In the genomic region with DNA sequence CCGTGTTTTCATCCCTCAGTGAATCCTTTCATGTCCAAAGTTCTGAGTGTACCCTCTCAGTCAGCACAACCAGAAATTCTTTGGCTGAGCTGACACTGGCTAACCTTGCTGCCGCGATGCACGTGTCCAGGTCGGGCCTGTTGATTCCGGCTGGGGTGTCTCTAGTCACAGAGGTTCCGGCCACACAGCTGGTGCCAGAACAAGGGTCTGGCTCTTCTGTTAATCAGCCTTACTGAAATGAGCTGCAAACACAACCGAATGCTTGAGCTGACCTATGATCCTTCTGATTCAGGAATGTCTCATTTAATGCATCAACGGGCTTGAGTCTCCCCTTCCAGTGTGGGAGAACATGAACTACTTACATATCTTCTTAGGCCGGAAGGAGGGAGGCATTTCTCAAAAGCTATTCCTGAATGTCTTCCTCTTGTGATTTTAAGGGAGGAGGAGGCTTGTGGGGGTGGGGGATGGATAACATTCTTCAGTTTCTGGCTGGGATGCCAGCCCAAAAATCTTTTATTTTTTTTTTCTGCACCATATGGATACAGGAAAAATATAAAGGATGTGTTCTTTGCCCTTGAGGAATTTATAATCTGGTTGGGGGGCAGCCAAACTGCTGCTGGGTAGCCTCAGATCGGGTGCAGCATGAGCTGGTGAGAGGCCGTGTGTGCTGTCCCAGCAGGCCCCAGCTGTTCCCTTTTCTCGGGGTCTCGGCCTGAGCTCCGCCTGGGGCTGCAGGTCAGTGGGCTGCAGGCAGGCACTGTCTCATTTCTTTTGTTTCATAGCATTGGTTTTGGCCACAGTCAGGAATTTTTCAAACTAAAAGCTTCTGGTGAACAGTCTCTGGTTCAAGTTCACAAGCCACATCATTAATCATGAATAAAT, we compare ENCODE assay signal across 1 cellular context.
A peak's percentile ranks its signal among the peaks of the same experiment; 100 is the strongest.
TF ChIP-seq lines count a peak whose summit lies in the region.

No MANE protein-coding gene starts in this region.

TF ChIP-seq in liver, 16 proteins besides CTCF, POLR2A, EP300 and RAD21 (continued from another document):
- TF ChIP-seq, protein P1, sequence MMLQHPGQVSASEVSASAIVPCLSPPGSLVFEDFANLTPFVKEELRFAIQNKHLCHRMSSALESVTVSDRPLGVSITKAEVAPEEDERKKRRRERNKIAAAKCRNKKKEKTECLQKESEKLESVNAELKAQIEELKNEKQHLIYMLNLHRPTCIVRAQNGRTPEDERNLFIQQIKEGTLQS (IDR thresholded peaks at IDR 0.05) = no peak
- TF ChIP-seq TAF1 (conservative IDR thresholded peaks at IDR 0.05) (no peak), FOXA1 (IDR thresholded peaks at IDR 0.05) (no peak), SP1 (IDR thresholded peaks at IDR 0.05) (peak; percentile 51), RXRA (IDR thresholded peaks at IDR 0.05) (peak in 1 of 2 donors; percentile 20)
- TF ChIP-seq, protein P2, sequence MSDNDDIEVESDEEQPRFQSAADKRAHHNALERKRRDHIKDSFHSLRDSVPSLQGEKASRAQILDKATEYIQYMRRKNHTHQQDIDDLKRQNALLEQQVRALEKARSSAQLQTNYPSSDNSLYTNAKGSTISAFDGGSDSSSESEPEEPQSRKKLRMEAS (IDR thresholded peaks at IDR 0.05) = no peak
